10 cellular contexts compared by ENCODE assay signal in the genomic region with DNA sequence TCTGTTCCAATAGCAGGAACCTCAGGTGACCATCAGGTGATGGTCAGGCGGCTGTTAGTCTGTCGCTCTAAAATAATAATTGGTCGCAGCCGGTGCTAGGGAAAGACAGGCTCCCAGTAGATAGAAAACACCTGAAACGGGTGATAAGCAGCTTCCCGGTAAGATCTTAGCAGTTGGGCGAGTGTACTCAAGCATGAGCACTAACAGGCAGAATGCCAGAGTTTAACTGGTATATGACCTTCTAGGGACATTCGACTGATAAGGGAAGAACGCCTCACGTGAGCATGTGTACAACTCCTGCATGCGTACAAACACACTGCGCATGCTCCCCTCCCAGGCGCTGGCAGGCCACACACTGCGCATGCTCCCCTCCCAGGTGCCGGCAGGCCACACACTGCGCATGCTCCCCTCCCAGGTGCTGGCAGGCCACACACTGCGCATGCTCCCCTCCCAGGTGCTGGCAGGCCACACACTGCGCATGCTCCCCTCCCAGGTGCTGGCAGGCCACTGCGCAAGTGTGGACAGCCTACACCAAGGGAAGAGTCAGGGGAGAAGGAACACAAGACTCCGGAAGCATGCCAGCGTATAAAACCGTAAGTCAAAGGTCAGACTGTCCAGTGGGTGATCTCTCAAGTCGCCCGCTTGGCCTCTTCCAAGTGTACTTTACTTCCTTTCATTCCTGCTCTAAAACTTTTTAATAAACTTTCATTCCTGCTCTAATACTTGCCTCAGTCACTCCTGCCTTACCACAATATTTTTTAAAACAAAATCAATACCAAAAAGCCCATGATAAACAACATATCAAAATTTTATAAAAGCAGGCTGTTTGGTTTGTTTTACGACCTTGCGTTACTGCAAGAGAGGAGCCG. TPM values are rescaled to one million over a fixed set of nuclear protein-coding genes. Genes with fewer than 3 reads are reported as not detected.
DNase-seq lines count a peak whose midpoint lies in the region; ATAC-seq and TF ChIP-seq lines count a peak whose summit lies in the region.
"Had no signal": no experiment of that assay in that cellular context is flagged by ENCODE, and none has a peak within 500 bp of the region (broad histone marks: within the 10 kb centered on the region; RNA-seq: fewer than 3 reads in every experiment).

No MANE protein-coding gene starts in this region.

- H3K27ac ChIP-seq in SK-N-SH (ENCODE audit: low read depth in 2 of 2, low read length in 1 of 2) (peak overlapping the region in 1 of 2 experiments; percentile 33; a peak in 1 of 4 replicates), transverse colon (peak overlapping the region in 3 of 4 donors; percentile 55 to 71 (median 66))
- H3K27ac ChIP-seq: BLaER1 had no signal

- peaks cover 0 to 6% of the 10 kb centered on the region in 2 experiments for H3K36me3 ChIP-seq in SK-N-SH (replicated peaks in 1 of 2; ENCODE audit: control insufficient read depth in 1 of 2, insufficient read depth in 2 of 2, low read length in 1 of 2)
- no peaks in the 10 kb centered on the region for H3K36me3 ChIP-seq in transverse colon
- H3K36me3 ChIP-seq: BLaER1 had no signal

- no peaks in the 10 kb centered on the region for H3F3A ChIP-seq in SK-N-SH (replicated peaks; ENCODE audit: insufficient read depth)

- peak overlapping the region; percentile 69; the same call in 1 of the 2 replicates for H3K9ac ChIP-seq in SK-N-SH
- H3K9ac ChIP-seq: BLaER1 had no signal

- no peaks in the 10 kb centered on the region for H4K20me1 ChIP-seq in SK-N-SH (ENCODE audit: insufficient read depth)
- H4K20me1 ChIP-seq: BLaER1 had no signal

- DNase-seq in activated CD8-positive, alpha-beta memory T cell treated with anti-CD3 and anti-CD28 coated beads, Interleukin-2, amount 10 ng/mL, durations not matched to agents 7 days and 5 days, result peak; percentile 72
- DNase-seq in activated CD8-positive, alpha-beta memory T cell treated with anti-CD3 and anti-CD28 coated beads for 24 hours, result no peak
- DNase-seq in SK-N-SH, result peak; percentile 66
- DNase-seq in memory B cell (ENCODE audit: low spot score in 2 of 2), result peak; percentile 13 to 27
- peak; percentile 92 for DNase-seq in transverse colon
- DNase-seq in GM10248 (ENCODE audit: extremely low spot score), result no peak

- no peaks in the 10 kb centered on the region for H3K9me2 ChIP-seq in SK-N-SH

- no peaks in the 10 kb centered on the region for H3K79me2 ChIP-seq in SK-N-SH (ENCODE audit: insufficient read depth)

- TF ChIP-seq CTCF in SK-N-SH (IDR thresholded peaks at IDR 0.05), result no peak
- no peak for TF ChIP-seq CTCF in transverse colon (IDR thresholded peaks at IDR 0.05)
- TF ChIP-seq CTCF in GM10248 (IDR thresholded peaks at IDR 0.05; ENCODE audit: control extremely low read depth, extremely low read depth, low read depth, missing control alignments), result no peak

- peak overlapping the region; percentile 58 for H3K4me3 Mint-ChIP-seq in activated CD8-positive, alpha-beta memory T cell treated with anti-CD3 and anti-CD28 coated beads, Interleukin-2, amount 10 ng/mL, durations not matched to agents 7 days and 5 days
- peak overlapping the region; percentile 14 for H3K4me3 Mint-ChIP-seq in dendritic cell treated with granulocyte-macrophage colony-stimulating factor and Interleukin-4, amounts not matched to agents 40 ng/mL and 50 ng/mL, for 4 days
- H3K4me3 Mint-ChIP-seq in memory B cell, result peak overlapping the region; percentile 32

- ATAC-seq in activated CD8-positive, alpha-beta memory T cell treated with anti-CD3 and anti-CD28 coated beads, Interleukin-2, amount 10 ng/mL, durations not matched to agents 7 days and 5 days, result peak; percentile 90
- ATAC-seq in memory B cell (ENCODE audit: low read depth) (peak; percentile 19), HG02938 (IDR thresholded peaks at IDR 0.05; ENCODE audit: unreplicated experiment) (no peak)

- H3K36me3 Mint-ChIP-seq in activated CD8-positive, alpha-beta memory T cell treated with anti-CD3 and anti-CD28 coated beads, Interleukin-2, amount 10 ng/mL, durations not matched to agents 7 days and 5 days, result peaks cover 1% of the 10 kb centered on the region
- H3K36me3 Mint-ChIP-seq in dendritic cell treated with granulocyte-macrophage colony-stimulating factor and Interleukin-4, amounts not matched to agents 40 ng/mL and 50 ng/mL, for 4 days (ENCODE audit: low read depth), result no peaks in the 10 kb centered on the region
- H3K36me3 Mint-ChIP-seq in memory B cell, result no peaks in the 10 kb centered on the region

- H2AFZ ChIP-seq in SK-N-SH (ENCODE audit: low read depth), result peak overlapping the region; percentile 70; the same call in 1 of the 2 replicates

- no peak for TF ChIP-seq RAD21 in SK-N-SH (IDR thresholded peaks at IDR 0.05; ENCODE audit: low read length)

- H3K27me3 ChIP-seq in SK-N-SH (ENCODE audit: insufficient read depth) (no peaks in the 10 kb centered on the region), transverse colon (no peaks in the 10 kb centered on the region)
- H3K27me3 ChIP-seq: BLaER1 had no signal

- no peaks in the 10 kb centered on the region for H3K9me3 Mint-ChIP-seq in activated CD8-positive, alpha-beta memory T cell treated with anti-CD3 and anti-CD28 coated beads, Interleukin-2, amount 10 ng/mL, durations not matched to agents 7 days and 5 days (ENCODE audit: low read depth)
- no peaks in the 10 kb centered on the region for H3K9me3 Mint-ChIP-seq in dendritic cell treated with granulocyte-macrophage colony-stimulating factor and Interleukin-4, amounts not matched to agents 40 ng/mL and 50 ng/mL, for 4 days
- H3K9me3 Mint-ChIP-seq in memory B cell, result peaks cover 4% of the 10 kb centered on the region

- H3K4me1 ChIP-seq in SK-N-SH (ENCODE audit: control insufficient read depth in 1 of 2, insufficient read depth in 2 of 2, low read depth in 1 of 2, low read length in 1 of 2), result peaks cover 0 to 4% of the 10 kb centered on the region in 2 experiments; a peak in 1 of 4 replicates
- peaks cover 0 to 5% (median 2%) of the 10 kb centered on the region in 4 donors for H3K4me1 ChIP-seq in transverse colon

- peaks cover 5% of the 10 kb centered on the region for H3K27me3 Mint-ChIP-seq in activated CD8-positive, alpha-beta memory T cell treated with anti-CD3 and anti-CD28 coated beads, Interleukin-2, amount 10 ng/mL, durations not matched to agents 7 days and 5 days
- H3K27me3 Mint-ChIP-seq in dendritic cell treated with granulocyte-macrophage colony-stimulating factor and Interleukin-4, amounts not matched to agents 40 ng/mL and 50 ng/mL, for 4 days, result peaks cover 2% of the 10 kb centered on the region
- peaks cover 5% of the 10 kb centered on the region for H3K27me3 Mint-ChIP-seq in memory B cell

- 32% methylated on average over 18 of the region's 27 CpGs for WGBS in SK-N-SH (ENCODE audit: low lambda C conversion rate)
- 40 to 41% methylated on average over 7 to 27 of the region's 27 CpGs for WGBS in transverse colon (ENCODE audit: low coverage in 1 of 2), 2 donors

- no peaks in the 10 kb centered on the region for H3K4me1 Mint-ChIP-seq in activated CD8-positive, alpha-beta memory T cell treated with anti-CD3 and anti-CD28 coated beads, Interleukin-2, amount 10 ng/mL, durations not matched to agents 7 days and 5 days
- no peaks in the 10 kb centered on the region for H3K4me1 Mint-ChIP-seq in dendritic cell treated with granulocyte-macrophage colony-stimulating factor and Interleukin-4, amounts not matched to agents 40 ng/mL and 50 ng/mL, for 4 days (ENCODE audit: low read depth)
- H3K4me1 Mint-ChIP-seq in memory B cell, result no peaks in the 10 kb centered on the region

- CTCF ChIA-PET in activated CD8-positive, alpha-beta memory T cell treated with anti-CD3 and anti-CD28 coated beads, Interleukin-2, amount 10 ng/mL, durations not matched to agents 7 days and 5 days (lab: Charles Lee), result interaction anchor here (1.3 to 1.4 kb wide), 2 partner anchors 11 to 284 kb away, joined by 3 read pairs; no protein-coding TSS in a partner anchor
- CTCF ChIA-PET in SK-N-SH (lab: Yijun Ruan, JAX), result interaction anchor here (1.1 to 2.9 kb wide), 3 partner anchors 12 to 140 kb away, joined by 3 to 15 read pairs (median 4); no protein-coding TSS in a partner anchor
- CTCF ChIA-PET in GM10248 (lab: Yijun Ruan, JAX), result interaction anchor here (1.8 to 4.1 kb wide), 2 partner anchors 12 to 284 kb away, joined by 7 to 13 read pairs; no protein-coding TSS in a partner anchor

- in situ Hi-C loops in transverse colon (cut with MboI; ENCODE audit: low pct_ligation_motif_present in 1 of 4, low pct_unique_long_range_greater_than_20kb in 1 of 4, low sequenced_read_pairs in 3 of 4), result no loop called here

- H3K4me3 ChIP-seq in SK-N-SH (ENCODE audit: low read depth in 2 of 2, low read length in 1 of 2) (peak overlapping the region; percentile 44 to 56), transverse colon (peak overlapping the region in 2 of 4 donors; percentile 23 to 24)
- H3K4me3 ChIP-seq: BLaER1 had no signal

- TF ChIP-seq EP300 in SK-N-SH (IDR thresholded peaks at IDR 0.05; ENCODE audit: borderline replicate concordance in 1 of 2, low read depth in 1 of 2, low read length in 1 of 2) (no peak), transverse colon (IDR thresholded peaks at IDR 0.05; ENCODE audit: low read depth) (no peak)

- intact Hi-C loops in dendritic cell treated with granulocyte-macrophage colony-stimulating factor and Interleukin-4, amounts not matched to agents 40 ng/mL and 50 ng/mL, for 4 days (cut with micrococcal nuclease), result no loop called here
- intact Hi-C loops in transverse colon (cut with DNase I; ENCODE audit: low total_unique reads), result no loop called here

- H3K4me2 ChIP-seq in SK-N-SH, result peak overlapping the region; percentile 62
- H3K4me2 ChIP-seq: BLaER1 had no signal

- POLR2A ChIA-PET in SK-N-SH (lab: Yijun Ruan, JAX), result interaction anchor here (0.6 kb wide), 1 partner anchor 139 kb away, joined by 3 read pairs; no protein-coding TSS in a partner anchor
- POLR2A ChIA-PET in GM10248 (lab: Yijun Ruan, JAX), result no interaction called here

- H3K27ac Mint-ChIP-seq in activated CD8-positive, alpha-beta memory T cell treated with anti-CD3 and anti-CD28 coated beads, Interleukin-2, amount 10 ng/mL, durations not matched to agents 7 days and 5 days, result peak overlapping the region; percentile 31
- no peak overlapping the region for H3K27ac Mint-ChIP-seq in dendritic cell treated with granulocyte-macrophage colony-stimulating factor and Interleukin-4, amounts not matched to agents 40 ng/mL and 50 ng/mL, for 4 days
- no peak overlapping the region for H3K27ac Mint-ChIP-seq in memory B cell

- peak; percentile 52 for TF ChIP-seq POLR2A in transverse colon (IDR thresholded peaks at IDR 0.05)

- H3K9me3 ChIP-seq in SK-N-SH (no peaks in the 10 kb centered on the region), transverse colon (no peaks in the 10 kb centered on the region)

RNA-seq across cellular contexts. Expression of a gene that starts 24.5 kb away (rescaled TPM):
- not detected for total RNA-seq in activated CD8-positive, alpha-beta memory T cell treated with anti-CD3 and anti-CD28 coated beads, Interleukin-2, amount 10 ng/mL, durations not matched to agents 7 days and 5 days
- not detected in 2 replicates for polyA plus RNA-seq in SK-N-SH (2012; rRNA removed)
- polyA plus RNA-seq in SK-N-SH (2012; cell fraction: cytosol; rRNA removed), result not detected in 2 replicates
- 0.14 TPM in 1 of 2 replicates, not detected in the other for polyA plus RNA-seq in SK-N-SH (2012; cell fraction: nucleus; rRNA removed)
- total RNA-seq in transverse colon, result under 1 TPM in 1 of 4 donors, not detected in 3; 0.48 TPM
- total RNA-seq: SK-MEL-5 had no signal

RNA-seq across cellular contexts. Expression of a gene that starts 36.1 kb away (rescaled TPM):
- total RNA-seq in activated CD8-positive, alpha-beta memory T cell treated with anti-CD3 and anti-CD28 coated beads, Interleukin-2, amount 10 ng/mL, durations not matched to agents 7 days and 5 days, result not detected
- polyA plus RNA-seq in SK-N-SH (2012; rRNA removed), result 12.7 and 16.1 TPM in 2 replicates
- polyA plus RNA-seq in SK-N-SH (2012; cell fraction: cytosol; rRNA removed), result 8.0 and 9.6 TPM in 2 replicates
- polyA plus RNA-seq in SK-N-SH (2012; cell fraction: nucleus; rRNA removed), result 8.2 and 12.0 TPM in 2 replicates
- total RNA-seq in transverse colon, result 100 to 1,000 TPM in 3 of 4 donors, 1 to 10 TPM in 1; 7.0 to 166 (median 116) TPM

Comparison
In these comparisons a context has a peak if more than half of its experiments do, and no peak if none do; other contexts are left out.
1. DNase-seq: peak in activated CD8-positive, alpha-beta memory T cell treated with anti-CD3 and anti-CD28 coated beads, Interleukin-2, amount 10 ng/mL, durations not matched to agents 7 days and 5 days (single experiment), SK-N-SH (single experiment), memory B cell (2 of 2) and transverse colon (single experiment); none in activated CD8-positive, alpha-beta memory T cell treated with anti-CD3 and anti-CD28 coated beads for 24 hours (single experiment) and GM10248 (single experiment).
2. RNA of a gene that starts 36.1 kb away (total RNA-seq): 7.0 to 166 TPM in transverse colon; not detected in activated CD8-positive, alpha-beta memory T cell treated with anti-CD3 and anti-CD28 coated beads, Interleukin-2, amount 10 ng/mL, durations not matched to agents 7 days and 5 days; every median in the first group is over 4 times any median in the second.
3. Peak in every context shown above with its lines, with median percentiles within 50 percentile points of each other: H3K4me3 Mint-ChIP-seq.